13 cellular contexts compared by ENCODE assay signal in genomic region chr20:826695-827323, GRCh38. TPM values are rescaled to one million over a fixed set of nuclear protein-coding genes. Genes with fewer than 3 reads are reported as not detected.
"Had no signal": no experiment of that assay in that cellular context is flagged by ENCODE, and none has a peak within 500 bp of the region (broad histone marks: within the 10 kb centered on the region; RNA-seq: fewer than 3 reads in every experiment).

No MANE protein-coding gene starts in this region.

- H3K27ac Mint-ChIP-seq: activated B cell treated with CpG ODN at 0.5 μM for 24 hours; activated CD4-positive, alpha-beta T cell treated with anti-CD3 and anti-CD28 coated beads, Interleukin-2, amount 10 ng/mL, durations not matched to agents 24 days and 14 days; activated naive CD4-positive, alpha-beta T cell treated with anti-CD3 and anti-CD28 coated beads, Interleukin-2, amount 50 U/mL, for 72 hours; nephron had no signal

- H3K4me1 Mint-ChIP-seq: activated B cell treated with CpG ODN at 0.5 μM for 24 hours; central memory CD8-positive, alpha-beta T cell had no signal

- H3K4me3 ChIP-seq: body of pancreas, tibial nerve had no signal

- H3K27me3 Mint-ChIP-seq: activated CD4-positive, alpha-beta T cell treated with anti-CD3 and anti-CD28 coated beads, Interleukin-2, amount 10 ng/mL, durations not matched to agents 24 days and 14 days; central memory CD8-positive, alpha-beta T cell had no signal

- ATAC-seq: body of pancreas had no signal

- H3K36me3 ChIP-seq: tibial nerve had no signal

- H3K9me3 ChIP-seq: body of pancreas, tibial nerve had no signal

- H3K27me3 ChIP-seq: body of pancreas, tibial nerve had no signal

- DNase-seq: activated B cell treated with CpG ODN at 0.5 μM for 24 hours; activated CD4-positive, alpha-beta T cell treated with anti-CD3 and anti-CD28 coated beads, Interleukin-2, amount 10 ng/mL, durations not matched to agents 24 days and 14 days; activated effector memory CD4-positive, alpha-beta T cell treated with anti-CD3 and anti-CD28 coated beads, Interleukin-2, amount 50 U/mL, for 16 hours; activated T-cell treated with anti-CD3 and anti-CD28 coated beads, Interleukin-2, amount 50 U/mL, for 1 hour; amniotic stem cell; body of pancreas; T-helper 2 cell had no signal

- H3K9me3 Mint-ChIP-seq: activated B cell treated with CpG ODN at 0.5 μM for 24 hours; activated CD4-positive, alpha-beta T cell treated with anti-CD3 and anti-CD28 coated beads, Interleukin-2, amount 10 ng/mL, durations not matched to agents 24 days and 14 days; activated naive CD4-positive, alpha-beta T cell treated with anti-CD3 and anti-CD28 coated beads, Interleukin-2, amount 50 U/mL, for 72 hours; central memory CD8-positive, alpha-beta T cell; nephron had no signal

- H3K36me3 Mint-ChIP-seq: activated naive CD4-positive, alpha-beta T cell treated with anti-CD3 and anti-CD28 coated beads, Interleukin-2, amount 50 U/mL, for 72 hours had no signal

- H3K4me1 ChIP-seq: body of pancreas, tibial nerve had no signal

- H3K4me3 Mint-ChIP-seq: activated B cell treated with CpG ODN at 0.5 μM for 24 hours; activated CD4-positive, alpha-beta T cell treated with anti-CD3 and anti-CD28 coated beads, Interleukin-2, amount 10 ng/mL, durations not matched to agents 24 days and 14 days; central memory CD8-positive, alpha-beta T cell; nephron had no signal

- H3K27ac ChIP-seq: body of pancreas, tibial nerve had no signal

RNA-seq across cellular contexts. Expression of gene SLC52A3, which starts 58.5 kb away (rescaled TPM):
- total RNA-seq: activated B cell treated with CpG ODN at 0.5 μM for 24 hours; activated CD4-positive, alpha-beta T cell treated with anti-CD3 and anti-CD28 coated beads, Interleukin-2, amount 10 ng/mL, durations not matched to agents 24 days and 14 days; activated naive CD4-positive, alpha-beta T cell treated with anti-CD3 and anti-CD28 coated beads, Interleukin-2, amount 50 U/mL, for 72 hours; fibroblast of villous mesenchyme; skeletal muscle tissue had no signal
